Comparison of ENCODE assay signal across 8 cellular contexts in genomic region chr2:140621963-140622362, GRCh38.
"Had no signal": no experiment of that assay in that cellular context is flagged by ENCODE, and none has a peak within 500 bp of the region (broad histone marks: within the 10 kb centered on the region; RNA-seq: fewer than 3 reads in every experiment).

No MANE protein-coding gene starts in this region.

- ATAC-seq: GM12878 had no signal

- DNase-seq: GDM1, GF-D8 had no signal

- H3K4me3 ChIP-seq: GM12878 had no signal

- FAIRE-seq: G401.6, GM12878, GM12891, GM12892, GM18507, GM19239 had no signal
